ENCODE assay signal across 20 cellular contexts in the genomic region with DNA sequence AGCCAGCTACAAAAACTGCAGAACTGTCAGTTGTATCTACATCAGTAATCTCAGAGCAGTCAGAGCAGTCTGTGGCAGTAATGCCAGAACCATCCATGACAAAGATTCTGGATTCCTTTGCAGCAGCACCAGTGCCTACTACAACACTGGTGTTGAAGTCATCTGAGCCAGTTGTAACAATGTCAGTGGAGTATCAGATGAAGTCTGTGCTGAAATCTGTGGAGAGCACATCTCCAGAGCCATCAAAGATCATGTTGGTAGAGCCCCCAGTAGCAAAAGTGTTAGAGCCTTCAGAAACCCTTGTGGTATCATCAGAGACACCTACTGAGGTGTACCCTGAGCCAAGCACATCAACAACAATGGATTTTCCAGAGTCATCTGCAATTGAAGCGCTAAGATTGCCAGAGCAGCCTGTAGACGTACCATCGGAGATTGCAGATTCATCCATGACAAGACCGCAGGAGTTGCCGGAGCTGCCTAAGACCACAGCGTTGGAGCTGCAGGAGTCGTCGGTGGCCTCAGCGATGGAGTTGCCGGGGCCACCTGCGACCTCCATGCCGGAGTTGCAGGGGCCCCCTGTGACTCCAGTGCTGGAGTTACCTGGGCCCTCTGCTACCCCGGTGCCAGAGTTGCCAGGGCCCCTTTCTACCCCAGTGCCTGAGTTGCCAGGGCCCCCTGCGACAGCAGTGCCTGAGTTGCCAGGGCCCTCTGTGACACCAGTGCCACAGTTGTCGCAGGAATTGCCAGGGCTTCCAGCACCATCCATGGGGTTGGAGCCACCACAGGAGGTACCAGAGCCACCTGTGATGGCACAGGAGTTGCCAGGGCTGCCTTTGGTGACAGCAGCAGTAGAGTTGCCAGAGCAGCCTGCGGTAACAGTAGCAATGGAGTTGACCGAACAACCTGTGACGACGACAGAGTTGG. TPM values are rescaled to one million over a fixed set of nuclear protein-coding genes. Genes with fewer than 3 reads are reported as not detected.
DNase-seq lines count a peak whose midpoint lies in the region; ATAC-seq and TF ChIP-seq lines count a peak whose summit lies in the region.
"Had no signal": no experiment of that assay in that cellular context is flagged by ENCODE, and none has a peak within 500 bp of the region (broad histone marks: within the 10 kb centered on the region; RNA-seq: fewer than 3 reads in every experiment).

No MANE protein-coding gene starts in this region.

- H3K36me3 Mint-ChIP-seq in natural killer cell = peaks cover 23% of the 10 kb centered on the region
- peaks cover 31% of the 10 kb centered on the region for H3K36me3 Mint-ChIP-seq in natural killer cell treated with Interleukin-12 subunit alpha and Interleukin-12 subunit beta and Interleukin-15 and Interleukin-18, amount 100 ng/mL, for 72 hours
- H3K36me3 Mint-ChIP-seq in activated naive CD8-positive, alpha-beta T cell treated with anti-CD3 and anti-CD28 coated beads for 36 hours = peaks cover 50% of the 10 kb centered on the region

- no peaks in the 10 kb centered on the region for H3K9me3 Mint-ChIP-seq in natural killer cell
- no peaks in the 10 kb centered on the region for H3K9me3 Mint-ChIP-seq in natural killer cell treated with Interleukin-12 subunit alpha and Interleukin-12 subunit beta and Interleukin-15 and Interleukin-18, amount 100 ng/mL, for 72 hours
- no peaks in the 10 kb centered on the region for H3K9me3 Mint-ChIP-seq in activated naive CD8-positive, alpha-beta T cell treated with anti-CD3 and anti-CD28 coated beads for 36 hours
- H3K9me3 Mint-ChIP-seq: CD4-positive, alpha-beta memory T cell; GM23338; HFFc6 had no signal

- no peaks in the 10 kb centered on the region for H3K27me3 ChIP-seq in mesenchymal stem cell (ENCODE audit: control insufficient read depth in 1 of 2, insufficient read depth in 1 of 2, low read length in 2 of 2)

- H4K8ac ChIP-seq in mesenchymal stem cell (ENCODE audit: low read length) = peak overlapping the region; percentile 33

- intact Hi-C loops in natural killer cell (cut with micrococcal nuclease) = no loop called here

- ATAC-seq in natural killer cell = peak; percentile 7 to 27 (median 13)
- ATAC-seq in natural killer cell treated with Interleukin-12 subunit alpha and Interleukin-12 subunit beta and Interleukin-15 and Interleukin-18, amount 100 ng/mL, for 72 hours = no peak
- ATAC-seq: GM23338 had no signal

- peaks cover 1% of the 10 kb centered on the region for H3K79me1 ChIP-seq in mesenchymal stem cell (replicated peaks; ENCODE audit: low read length, poor library complexity, severe bottlenecking)

- no peak overlapping the region for H3K4me3 ChIP-seq in mesenchymal stem cell (ENCODE audit: insufficient read depth in 1 of 2, low read depth in 1 of 2, low read length in 2 of 2)
- H3K4me3 ChIP-seq: GM23338 had no signal

- H4K91ac ChIP-seq in mesenchymal stem cell (ENCODE audit: low read length) = no peak overlapping the region

- no peaks in the 10 kb centered on the region for H3K9me3 ChIP-seq in mesenchymal stem cell (ENCODE audit: control insufficient read depth, low read length)

- peaks cover 54 to 84% of the 10 kb centered on the region in 2 experiments for H3K36me3 ChIP-seq in mesenchymal stem cell (ENCODE audit: control insufficient read depth in 1 of 2, insufficient read depth in 2 of 2, low read depth in 1 of 2, low read length in 2 of 2)

- H3K4me1 Mint-ChIP-seq in natural killer cell = peaks cover 29 to 39% of the 10 kb centered on the region in 2 donors
- peaks cover 24 to 36% of the 10 kb centered on the region in 2 donors for H3K4me1 Mint-ChIP-seq in natural killer cell treated with Interleukin-12 subunit alpha and Interleukin-12 subunit beta and Interleukin-15 and Interleukin-18, amount 100 ng/mL, for 72 hours (ENCODE audit: low read depth in 2 of 2)
- H3K4me1 Mint-ChIP-seq in activated naive CD8-positive, alpha-beta T cell treated with anti-CD3 and anti-CD28 coated beads for 36 hours = peaks cover 44% of the 10 kb centered on the region
- H3K4me1 Mint-ChIP-seq: GM23338 had no signal

- H2BK120ac ChIP-seq in mesenchymal stem cell (ENCODE audit: low read depth, low read length) = no peak overlapping the region

- H2AFZ ChIP-seq in mesenchymal stem cell (ENCODE audit: low read depth, low read length) = no peak overlapping the region
- H2AFZ ChIP-seq: GM23338 had no signal

- no peak for TF ChIP-seq CTCF in natural killer cell (IDR thresholded peaks at IDR 0.05)

- no peak overlapping the region for H2AK5ac ChIP-seq in mesenchymal stem cell (ENCODE audit: low read length, severe bottlenecking)

- no peak overlapping the region for H3K27ac Mint-ChIP-seq in natural killer cell
- H3K27ac Mint-ChIP-seq in natural killer cell treated with Interleukin-12 subunit alpha and Interleukin-12 subunit beta and Interleukin-15 and Interleukin-18, amount 100 ng/mL, for 72 hours = no peak overlapping the region
- H3K27ac Mint-ChIP-seq in activated naive CD8-positive, alpha-beta T cell treated with anti-CD3 and anti-CD28 coated beads for 36 hours = peak overlapping the region; percentile 20
- H3K27ac Mint-ChIP-seq: B cell, GM23338 had no signal

- no peak overlapping the region for H3K9ac ChIP-seq in mesenchymal stem cell (ENCODE audit: low read length)

- H3K4me2 ChIP-seq in mesenchymal stem cell (ENCODE audit: low read length, poor library complexity, severe bottlenecking) = no peak overlapping the region
- H3K4me2 ChIP-seq: GM23338 had no signal

- no peak overlapping the region for H3K27ac ChIP-seq in mesenchymal stem cell (ENCODE audit: low read length, poor library complexity, severe bottlenecking)

- peaks cover 4% of the 10 kb centered on the region for H3K4me1 ChIP-seq in mesenchymal stem cell (ENCODE audit: control insufficient read depth, insufficient read depth, low read depth, low read length)

- 99% methylated on average over 19 of the region's 19 CpGs for WGBS in mesenchymal stem cell

- no peak overlapping the region for H3K14ac ChIP-seq in mesenchymal stem cell (ENCODE audit: low read length in 2 of 2)

- H2BK15ac ChIP-seq in mesenchymal stem cell (ENCODE audit: low read depth, poor library complexity, severe bottlenecking) = no peak overlapping the region

- H3K23ac ChIP-seq in mesenchymal stem cell (ENCODE audit: low read length in 2 of 2) = no peak overlapping the region

- H3K18ac ChIP-seq in mesenchymal stem cell (ENCODE audit: low read depth in 1 of 2, low read length in 2 of 2) = no peak overlapping the region

- H3K27me3 Mint-ChIP-seq in natural killer cell (ENCODE audit: low read depth in 2 of 2) = no peaks in the 10 kb centered on the region
- H3K27me3 Mint-ChIP-seq in natural killer cell treated with Interleukin-12 subunit alpha and Interleukin-12 subunit beta and Interleukin-15 and Interleukin-18, amount 100 ng/mL, for 72 hours = no peaks in the 10 kb centered on the region
- no peaks in the 10 kb centered on the region for H3K27me3 Mint-ChIP-seq in activated naive CD8-positive, alpha-beta T cell treated with anti-CD3 and anti-CD28 coated beads for 36 hours
- H3K27me3 Mint-ChIP-seq: B cell; CD4-positive, alpha-beta memory T cell had no signal

- H2BK12ac ChIP-seq in mesenchymal stem cell (ENCODE audit: low read length in 2 of 2) = no peak overlapping the region

- DNase-seq in natural killer cell (no peak), mesenchymal stem cell (no peak), NCI-H1048 (lab: John Stamatoyannopoulos, UW) (no peak), hippocampal formation (lab: John Stamatoyannopoulos, UW) (no peak)
- no peak for DNase-seq in natural killer cell treated with Interleukin-12 subunit alpha and Interleukin-12 subunit beta and Interleukin-15 and Interleukin-18, amount 100 ng/mL, for 72 hours (ENCODE audit: low spot score)
- no peak for DNase-seq in activated naive CD8-positive, alpha-beta T cell treated with anti-CD3 and anti-CD28 coated beads for 36 hours
- no peak for DNase-seq in stimulated activated CD4-positive, alpha-beta T cell treated with anti-CD3 and anti-CD28 coated beads, Interleukin-1b, Interleukin-23, amount 100 ng/mL, for 48 hours
- DNase-seq: ACHN, DND-41, GDM1, HFFc6, KG1, NCI-H1092 treated with DMSO at 0.1 percent for 48 hours, NCI-H1694 treated with DMSO at 0.1 percent for 48 hours, NCI-H446 treated with DMSO at 0.1 percent for 48 hours, NCI-H748 treated with DMSO at 0.1 percent for 48 hours, SHP77 treated with DMSO at 0.1 percent for 48 hours had no signal

- H3K4ac ChIP-seq in mesenchymal stem cell (ENCODE audit: low read depth in 1 of 2, low read length in 2 of 2) = no peak overlapping the region

- H3K4me3 Mint-ChIP-seq in natural killer cell = no peak overlapping the region
- H3K4me3 Mint-ChIP-seq in natural killer cell treated with Interleukin-12 subunit alpha and Interleukin-12 subunit beta and Interleukin-15 and Interleukin-18, amount 100 ng/mL, for 72 hours = no peak overlapping the region
- H3K4me3 Mint-ChIP-seq in activated naive CD8-positive, alpha-beta T cell treated with anti-CD3 and anti-CD28 coated beads for 36 hours = no peak overlapping the region
- H3K4me3 Mint-ChIP-seq: B cell; CD4-positive, alpha-beta memory T cell; GM23338; HFFc6 had no signal

- no peak overlapping the region for H2BK5ac ChIP-seq in mesenchymal stem cell (ENCODE audit: low read depth, low read length, poor library complexity, severe bottlenecking)

RNA-seq across cellular contexts. Expression of gene SON, which starts 7.3 kb away (rescaled TPM):
- 100 to 1,000 TPM; 348 to 442 (median 416) TPM for total RNA-seq in natural killer cell
- 100 to 1,000 TPM; 307 to 362 TPM for total RNA-seq in natural killer cell treated with Interleukin-12 subunit alpha and Interleukin-12 subunit beta and Interleukin-15 and Interleukin-18, amount 100 ng/mL, for 72 hours
- total RNA-seq in activated naive CD8-positive, alpha-beta T cell treated with anti-CD3 and anti-CD28 coated beads for 36 hours = 100 to 1,000 TPM; 283 to 328 TPM
- polyA plus RNA-seq in mesenchymal stem cell (2013, experiment 1 of 2) = 84.8 TPM
- polyA plus RNA-seq in mesenchymal stem cell (2013, experiment 2 of 2) = 81.3 TPM

RNA-seq across cellular contexts. Expression of gene GART, which starts 8.2 kb away (rescaled TPM):
- 10 to 100 TPM; 33.4 to 53.1 (median 34.6) TPM for total RNA-seq in natural killer cell
- total RNA-seq in natural killer cell treated with Interleukin-12 subunit alpha and Interleukin-12 subunit beta and Interleukin-15 and Interleukin-18, amount 100 ng/mL, for 72 hours = 100 to 1,000 TPM; 127 to 163 TPM
- total RNA-seq in activated naive CD8-positive, alpha-beta T cell treated with anti-CD3 and anti-CD28 coated beads for 36 hours = 100 to 1,000 TPM; 259 to 265 TPM
- 37.6 TPM for polyA plus RNA-seq in mesenchymal stem cell (2013, experiment 1 of 2)
- polyA plus RNA-seq in mesenchymal stem cell (2013, experiment 2 of 2) = 37.6 TPM

RNA-seq across cellular contexts. Expression of gene DONSON, which starts 38.4 kb away (rescaled TPM):
- 10 to 100 TPM; 17.0 to 18.3 (median 17.3) TPM for total RNA-seq in natural killer cell
- total RNA-seq in natural killer cell treated with Interleukin-12 subunit alpha and Interleukin-12 subunit beta and Interleukin-15 and Interleukin-18, amount 100 ng/mL, for 72 hours = 10 to 100 TPM; 20.3 to 38.7 TPM
- 10 to 100 TPM; 38.7 to 41.9 TPM for total RNA-seq in activated naive CD8-positive, alpha-beta T cell treated with anti-CD3 and anti-CD28 coated beads for 36 hours
- polyA plus RNA-seq in mesenchymal stem cell (2013, experiment 1 of 2) = 11.2 TPM
- polyA plus RNA-seq in mesenchymal stem cell (2013, experiment 2 of 2) = 11.9 TPM

RNA-seq across cellular contexts. Expression of gene DNAJC28, which starts 58.6 kb away (rescaled TPM):
- total RNA-seq in natural killer cell = under 1 TPM in 2 of 3 donors, not detected in 1; 0.41 to 0.63 TPM
- under 1 TPM; 0.52 to 0.86 TPM for total RNA-seq in natural killer cell treated with Interleukin-12 subunit alpha and Interleukin-12 subunit beta and Interleukin-15 and Interleukin-18, amount 100 ng/mL, for 72 hours
- total RNA-seq in activated naive CD8-positive, alpha-beta T cell treated with anti-CD3 and anti-CD28 coated beads for 36 hours = under 1 TPM; 0.23 to 0.58 TPM
- 1.9 TPM for polyA plus RNA-seq in mesenchymal stem cell (2013, experiment 1 of 2)
- polyA plus RNA-seq in mesenchymal stem cell (2013, experiment 2 of 2) = 2.1 TPM

Comparison
In these comparisons a context has a peak if more than half of its experiments do, and no peak if none do; other contexts are left out.
1. ATAC-seq: peak in natural killer cell (3 of 3); none in natural killer cell treated with Interleukin-12 subunit alpha and Interleukin-12 subunit beta and Interleukin-15 and Interleukin-18, amount 100 ng/mL, for 72 hours (0 of 2).